17 cellular contexts compared by ENCODE assay signal in the genomic region with DNA sequence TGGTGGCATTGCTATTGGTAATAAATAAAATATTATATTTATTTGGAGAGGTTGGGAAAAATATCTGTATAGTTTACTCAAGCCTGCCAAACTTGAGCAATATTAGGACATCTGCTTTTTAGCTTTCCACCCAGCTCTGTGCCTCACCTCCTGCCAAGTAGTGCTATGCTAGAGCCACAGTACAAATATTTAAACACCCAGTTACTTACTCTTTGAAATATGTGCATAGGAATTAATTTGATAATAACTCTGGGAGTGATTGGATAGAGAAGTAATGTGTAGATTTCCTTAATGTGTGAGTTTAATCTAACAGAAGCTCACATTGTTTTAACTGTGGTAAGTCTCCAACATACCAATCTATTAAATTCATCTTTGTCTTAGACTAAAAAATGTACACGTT.
"Had no signal": no experiment of that assay in that cellular context is flagged by ENCODE, and none has a peak within 500 bp of the region (broad histone marks: within the 10 kb centered on the region; RNA-seq: fewer than 3 reads in every experiment).

No MANE protein-coding gene starts in this region.

- H3K36me3 Mint-ChIP-seq: neural progenitor cell, WTC11 had no signal

- H3K36me3 ChIP-seq: gastroesophageal sphincter, heart right ventricle, neural progenitor cell, pancreas, sigmoid colon, thoracic aorta had no signal

- H3K9me3 Mint-ChIP-seq: activated CD8-positive, alpha-beta T cell treated with anti-CD3 and anti-CD28 coated beads for 36 hours; activated naive CD8-positive, alpha-beta T cell treated with anti-CD3 and anti-CD28 coated beads for 36 hours; neural progenitor cell; stimulated activated naive CD8-positive, alpha-beta T cell treated with anti-CD3 and anti-CD28 coated beads, Interleukin-15, amount 100 ng/mL, for 72 hours; WTC11 had no signal

- H3K4me1 ChIP-seq: heart right ventricle, neural progenitor cell had no signal

- DNase-seq: activated CD4-positive, alpha-beta T cell treated with anti-CD3 and anti-CD28 coated beads for 4 hours; activated CD8-positive, alpha-beta T cell treated with anti-CD3 and anti-CD28 coated beads for 36 hours; activated gamma-delta T cell treated with Interleukin-2 at 50 U/mL for 16 hours; activated naive CD8-positive, alpha-beta T cell treated with anti-CD3 and anti-CD28 coated beads for 36 hours; aorta; heart right ventricle; left cardiac atrium; pancreas; sigmoid colon; stimulated activated CD4-positive, alpha-beta T cell treated with anti-CD3 and anti-CD28 coated beads, Interleukin-1b, Interleukin-23, amount 100 ng/mL, for 48 hours; stimulated activated naive CD8-positive, alpha-beta T cell treated with anti-CD3 and anti-CD28 coated beads, Interleukin-15, amount 100 ng/mL, for 72 hours; T-helper 2 cell had no signal

- H3K27me3 Mint-ChIP-seq: activated CD8-positive, alpha-beta T cell treated with anti-CD3 and anti-CD28 coated beads for 36 hours; activated naive CD8-positive, alpha-beta T cell treated with anti-CD3 and anti-CD28 coated beads for 36 hours; stimulated activated naive CD8-positive, alpha-beta T cell treated with anti-CD3 and anti-CD28 coated beads, Interleukin-15, amount 100 ng/mL, for 72 hours had no signal

- H3K4me1 Mint-ChIP-seq: neural progenitor cell; stimulated activated naive CD8-positive, alpha-beta T cell treated with anti-CD3 and anti-CD28 coated beads, Interleukin-15, amount 100 ng/mL, for 72 hours had no signal

- H3K9me3 ChIP-seq: gastroesophageal sphincter, heart right ventricle, pancreas, sigmoid colon, thoracic aorta had no signal

- H2AFZ ChIP-seq: neural progenitor cell had no signal

- H3K4me3 Mint-ChIP-seq: activated CD8-positive, alpha-beta T cell treated with anti-CD3 and anti-CD28 coated beads for 36 hours; activated naive CD8-positive, alpha-beta T cell treated with anti-CD3 and anti-CD28 coated beads for 36 hours; neural progenitor cell; stimulated activated naive CD8-positive, alpha-beta T cell treated with anti-CD3 and anti-CD28 coated beads, Interleukin-15, amount 100 ng/mL, for 72 hours; WTC11 had no signal

- H3K4me2 ChIP-seq: neural progenitor cell had no signal

- ATAC-seq: activated CD8-positive, alpha-beta T cell treated with anti-CD3 and anti-CD28 coated beads for 36 hours; gastroesophageal sphincter; heart right ventricle; left cardiac atrium; pancreas; stimulated activated naive CD8-positive, alpha-beta T cell treated with anti-CD3 and anti-CD28 coated beads, Interleukin-15, amount 100 ng/mL, for 72 hours; WTC11 had no signal

- H3K27me3 ChIP-seq: gastroesophageal sphincter, heart right ventricle, neural progenitor cell, pancreas, sigmoid colon had no signal

- H3K4me3 ChIP-seq: gastroesophageal sphincter, heart right ventricle, lung, neural progenitor cell, pancreas, sigmoid colon, thoracic aorta had no signal

- H3K27ac Mint-ChIP-seq: activated CD8-positive, alpha-beta T cell treated with anti-CD3 and anti-CD28 coated beads for 36 hours; activated naive CD8-positive, alpha-beta T cell treated with anti-CD3 and anti-CD28 coated beads for 36 hours; neural progenitor cell; WTC11 had no signal

- H3K9ac ChIP-seq: neural progenitor cell had no signal

- H3K27ac ChIP-seq: gastroesophageal sphincter, heart right ventricle, neural progenitor cell, pancreas, sigmoid colon, thoracic aorta had no signal
